Comparison of ENCODE assay signal across 31 cellular contexts in the genomic region with DNA sequence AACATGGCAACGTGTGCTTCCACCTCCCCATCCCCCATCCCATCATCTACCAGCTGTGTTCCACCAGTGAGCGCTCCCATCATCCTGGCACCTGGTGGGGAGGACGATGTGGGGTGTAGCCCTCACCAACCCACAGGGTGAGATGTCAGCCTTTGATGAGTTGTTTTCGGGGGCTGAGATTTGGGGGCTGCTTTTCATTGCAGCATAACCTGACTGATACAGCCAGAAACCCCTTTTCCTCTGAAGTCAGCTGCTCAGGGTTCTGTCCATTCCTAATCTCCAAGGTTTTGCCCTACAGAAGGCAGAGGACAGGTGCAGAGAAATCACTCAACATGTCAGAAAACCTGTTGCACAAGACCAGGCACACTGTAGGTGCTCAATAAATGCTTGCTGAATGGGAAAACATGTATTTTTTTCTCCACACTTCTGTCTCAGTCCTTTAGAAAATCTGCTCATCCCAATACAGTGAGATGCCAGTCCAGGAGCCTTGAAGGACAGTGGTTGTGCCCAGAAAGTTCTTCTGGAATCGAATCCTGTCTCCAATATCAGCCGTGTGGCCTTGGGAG.
"Had no signal": no experiment of that assay in that cellular context is flagged by ENCODE, and none has a peak within 500 bp of the region (broad histone marks: within the 10 kb centered on the region; RNA-seq: fewer than 3 reads in every experiment).

No MANE protein-coding gene starts in this region.

- ATAC-seq: activated CD4-positive, alpha-beta T cell treated with anti-CD3 and anti-CD28 coated beads for 36 hours; activated CD8-positive, alpha-beta memory T cell treated with anti-CD3 and anti-CD28 coated beads, Interleukin-2, amount 10 ng/mL, durations not matched to agents 7 days and 5 days; activated CD8-positive, alpha-beta T cell treated with anti-CD3 and anti-CD28 coated beads, Interleukin-2, amount 10 ng/mL, durations not matched to agents 7 days and 5 days; activated T-cell treated with anti-CD3 and anti-CD28 coated beads, Interleukin-2, amount 50 U/mL, for 72 hours; body of pancreas; effector memory CD8-positive, alpha-beta T cell; foreskin keratinocyte; gastrocnemius medialis; heart left ventricle; T-helper 17 cell had no signal

- DNase-seq: activated CD4-positive, alpha-beta memory T cell treated with anti-CD3 and anti-CD28 coated beads for 36 hours; activated CD4-positive, alpha-beta T cell treated with anti-CD3 and anti-CD28 coated beads for 36 hours; activated CD4-positive, alpha-beta T cell treated with anti-CD3 and anti-CD28 coated beads, Interleukin-2, amount 10 ng/mL, durations not matched to agents 24 days and 14 days; activated CD4-positive, CD25-positive, alpha-beta regulatory T cell; activated CD4-positive, CD25-positive, alpha-beta regulatory T cell treated with anti-CD3 and anti-CD28 coated beads, Interleukin-2, amount 50 U/mL, for 72 hours; activated CD8-positive, alpha-beta memory T cell treated with anti-CD3 and anti-CD28 coated beads, Interleukin-2, amount 10 ng/mL, durations not matched to agents 7 days and 5 days; activated CD8-positive, alpha-beta memory T cell treated with anti-CD3 and anti-CD28 coated beads, Interleukin-2, amount 50 U/mL, for 4 hours; activated CD8-positive, alpha-beta T cell treated with anti-CD3 and anti-CD28 coated beads, Interleukin-2, amount 10 ng/mL, durations not matched to agents 7 days and 5 days; activated gamma-delta T cell; activated naive CD4-positive, alpha-beta T cell; activated naive CD4-positive, alpha-beta T cell treated with anti-CD3 and anti-CD28 coated beads, Interleukin-2, amount 50 U/mL, for 16 hours; activated T-cell treated with anti-CD3 and anti-CD28 coated beads, Interleukin-2, amount 50 U/mL, for 1 hour; activated T-cell treated with anti-CD3 and anti-CD28 coated beads, Interleukin-2, amount 50 U/mL, for 72 hours; amniotic stem cell; aorta; body of pancreas; caudate nucleus; cortex of kidney; dermis blood vessel endothelial cell; effector CD4-positive, alpha-beta T cell; effector memory CD8-positive, alpha-beta T cell; erythroblast; foreskin keratinocyte; gastrocnemius medialis; glutamatergic neuron; heart left ventricle; T-helper 17 cell; T1000 had no signal

- H3K9me3 ChIP-seq: body of pancreas, gastrocnemius medialis had no signal

- H3K27me3 Mint-ChIP-seq: activated CD4-positive, alpha-beta T cell treated with anti-CD3 and anti-CD28 coated beads, Interleukin-2, amount 10 ng/mL, durations not matched to agents 24 days and 14 days; activated CD8-positive, alpha-beta memory T cell treated with anti-CD3 and anti-CD28 coated beads, Interleukin-2, amount 10 ng/mL, durations not matched to agents 7 days and 5 days had no signal

- H3K36me3 Mint-ChIP-seq: activated CD4-positive, alpha-beta memory T cell treated with anti-CD3 and anti-CD28 coated beads for 36 hours; activated CD8-positive, alpha-beta memory T cell treated with anti-CD3 and anti-CD28 coated beads, Interleukin-2, amount 10 ng/mL, durations not matched to agents 7 days and 5 days; activated naive CD8-positive, alpha-beta T cell had no signal

- H3K4me3 Mint-ChIP-seq: activated CD4-positive, alpha-beta memory T cell treated with anti-CD3 and anti-CD28 coated beads for 36 hours; activated CD4-positive, alpha-beta T cell treated with anti-CD3 and anti-CD28 coated beads for 36 hours; activated CD4-positive, alpha-beta T cell treated with anti-CD3 and anti-CD28 coated beads, Interleukin-2, amount 10 ng/mL, durations not matched to agents 24 days and 14 days; activated CD8-positive, alpha-beta memory T cell treated with anti-CD3 and anti-CD28 coated beads, Interleukin-2, amount 10 ng/mL, durations not matched to agents 7 days and 5 days; activated CD8-positive, alpha-beta T cell treated with anti-CD3 and anti-CD28 coated beads, Interleukin-2, amount 10 ng/mL, durations not matched to agents 7 days and 5 days; activated naive CD8-positive, alpha-beta T cell; activated T-cell treated with anti-CD3 and anti-CD28 coated beads, Interleukin-2, amount 50 U/mL, for 72 hours; effector memory CD8-positive, alpha-beta T cell; T-helper 17 cell; T-helper 2 cell treated with Interferon-gamma antibody and Interleukin-4, amounts not matched to agents 5 μg/mL and 100 μg/mL, for 36 hours had no signal

- H3K4me1 Mint-ChIP-seq: activated CD4-positive, alpha-beta T cell treated with anti-CD3 and anti-CD28 coated beads for 36 hours; activated CD4-positive, alpha-beta T cell treated with anti-CD3 and anti-CD28 coated beads, Interleukin-2, amount 10 ng/mL, durations not matched to agents 24 days and 14 days; activated CD8-positive, alpha-beta memory T cell treated with anti-CD3 and anti-CD28 coated beads, Interleukin-2, amount 10 ng/mL, durations not matched to agents 7 days and 5 days; T-helper 17 cell had no signal

- H3K9me3 Mint-ChIP-seq: activated CD4-positive, alpha-beta memory T cell treated with anti-CD3 and anti-CD28 coated beads for 36 hours; activated CD4-positive, alpha-beta T cell treated with anti-CD3 and anti-CD28 coated beads, Interleukin-2, amount 10 ng/mL, durations not matched to agents 24 days and 14 days; activated T-cell treated with anti-CD3 and anti-CD28 coated beads, Interleukin-2, amount 50 U/mL, for 72 hours; effector memory CD8-positive, alpha-beta T cell; T-helper 2 cell treated with Interferon-gamma antibody and Interleukin-4, amounts not matched to agents 5 μg/mL and 100 μg/mL, for 36 hours had no signal

- H3K4me1 ChIP-seq: body of pancreas, esophagus muscularis mucosa, foreskin keratinocyte, gastrocnemius medialis, heart left ventricle had no signal

- H3K27ac Mint-ChIP-seq: activated CD4-positive, alpha-beta memory T cell treated with anti-CD3 and anti-CD28 coated beads for 36 hours; activated CD4-positive, alpha-beta T cell treated with anti-CD3 and anti-CD28 coated beads for 36 hours; activated CD4-positive, alpha-beta T cell treated with anti-CD3 and anti-CD28 coated beads, Interleukin-2, amount 10 ng/mL, durations not matched to agents 24 days and 14 days; activated CD8-positive, alpha-beta memory T cell treated with anti-CD3 and anti-CD28 coated beads, Interleukin-2, amount 10 ng/mL, durations not matched to agents 7 days and 5 days; activated CD8-positive, alpha-beta T cell treated with anti-CD3 and anti-CD28 coated beads, Interleukin-2, amount 10 ng/mL, durations not matched to agents 7 days and 5 days; activated naive CD8-positive, alpha-beta T cell; activated T-cell treated with anti-CD3 and anti-CD28 coated beads, Interleukin-2, amount 50 U/mL, for 72 hours; effector memory CD8-positive, alpha-beta T cell; T-helper 17 cell; T-helper 2 cell treated with Interferon-gamma antibody and Interleukin-4, amounts not matched to agents 5 μg/mL and 100 μg/mL, for 36 hours had no signal

- H3K36me3 ChIP-seq: esophagus muscularis mucosa, gastrocnemius medialis, heart left ventricle had no signal

- H3K4me3 ChIP-seq: body of pancreas, esophagus muscularis mucosa, gastrocnemius medialis, heart left ventricle had no signal

- H3K27me3 ChIP-seq: body of pancreas, foreskin keratinocyte had no signal

- H3K27ac ChIP-seq: body of pancreas, esophagus muscularis mucosa, foreskin keratinocyte, gastrocnemius medialis, heart left ventricle had no signal
